Comparison of ENCODE assay signal across 8 cellular contexts in the genomic region with DNA sequence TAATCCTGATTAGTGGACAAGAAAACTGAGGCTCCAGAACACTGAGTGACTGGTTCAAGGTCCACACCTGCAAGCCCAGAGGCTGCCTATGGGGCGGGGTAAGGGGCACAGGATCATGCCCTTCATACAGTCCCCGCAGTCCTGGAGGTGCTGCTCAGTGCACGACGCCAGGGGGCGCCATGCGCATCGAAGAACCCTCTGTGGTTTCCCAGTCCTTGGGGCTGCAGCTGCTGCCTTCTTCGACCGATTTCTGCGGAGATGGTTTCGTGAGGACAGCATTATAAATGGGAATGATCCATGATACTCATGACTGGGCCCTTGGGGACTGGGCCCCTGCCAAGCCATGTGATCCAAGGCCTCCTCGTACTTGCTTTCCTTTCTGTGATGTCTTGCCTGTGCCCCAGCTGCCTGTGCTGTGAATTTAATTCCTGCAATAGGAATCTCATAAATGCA. TPM values are rescaled to one million over a fixed set of nuclear protein-coding genes. Genes with fewer than 3 reads are reported as not detected.
DNase-seq lines count a peak whose midpoint lies in the region; ATAC-seq and TF ChIP-seq lines count a peak whose summit lies in the region.

No MANE protein-coding gene starts in this region.

- in situ Hi-C loops in SK-MEL-5 (cut with HindIII; ENCODE audit: low pct_unique_long_range_greater_than_20kb, low sequenced_read_pairs) (no loop called here), astrocyte of the cerebellum (cut with HindIII; ENCODE audit: low sequenced_read_pairs) (no loop called here)

- TF ChIP-seq CTCF in MM.1S (IDR thresholded peaks at IDR 0.05; ENCODE audit: low read length) (peak; percentile 91), astrocyte of the cerebellum (IDR thresholded peaks at IDR 0.05; ENCODE audit: low read depth, low read length, missing control alignments) (peak; percentile 88), retinal pigment epithelial cell (conservative IDR thresholded peaks at IDR 0.05; ENCODE audit: low read depth, low read length) (peak; percentile 94)

- no peak overlapping the region for H3K4me3 ChIP-seq in MM.1S (ENCODE audit: low read length)
- no peak overlapping the region for H3K4me3 ChIP-seq in astrocyte of the cerebellum (ENCODE audit: low read depth, low read length)
- no peak overlapping the region for H3K4me3 ChIP-seq in retinal pigment epithelial cell (ENCODE audit: low read length)

- H3K4me1 ChIP-seq in MM.1S (ENCODE audit: low read length) = no peaks in the 10 kb centered on the region

- H2AFZ ChIP-seq in MM.1S (ENCODE audit: low read length) = no peak overlapping the region

- H3K27me3 ChIP-seq in MM.1S (replicated peaks; ENCODE audit: insufficient read depth, low read length) = peaks cover 72% of the 10 kb centered on the region

- H3K9me3 ChIP-seq in MM.1S (replicated peaks; ENCODE audit: insufficient read depth, low read length) = no peaks in the 10 kb centered on the region

- no peak overlapping the region for H3K4me2 ChIP-seq in MM.1S (ENCODE audit: low read depth, low read length)

- H4K20me1 ChIP-seq in MM.1S (ENCODE audit: insufficient read depth, low read length) = no peaks in the 10 kb centered on the region

- no peaks in the 10 kb centered on the region for H3K79me2 ChIP-seq in MM.1S (ENCODE audit: low read length)

- no peaks in the 10 kb centered on the region for H3K9me2 ChIP-seq in MM.1S (replicated peaks; ENCODE audit: insufficient read depth, low read length)

- no peaks in the 10 kb centered on the region for H3F3A ChIP-seq in MM.1S (ENCODE audit: insufficient read depth, low read length)

- no peak overlapping the region for H3K27ac ChIP-seq in MM.1S (ENCODE audit: low read length)

- DNase-seq in GM04503 (ENCODE audit: low read depth) (peak; percentile 70), MM.1S (peak; percentile 73), SK-MEL-5 (ENCODE audit: low read depth, low spot score) (peak; percentile 93), astrocyte of the cerebellum (ENCODE audit: low read depth) (peak; percentile 63), hippocampal formation (lab: John Stamatoyannopoulos, UW) (peak; percentile 68 to 72), retinal pigment epithelial cell (ENCODE audit: low read depth) (peak; percentile 35)

- ATAC-seq in GM18907 (IDR thresholded peaks at IDR 0.05; ENCODE audit: unreplicated experiment) (no peak), GM18498 (IDR thresholded peaks at IDR 0.05; ENCODE audit: unreplicated experiment) (no peak)

- no peak overlapping the region for H3K9ac ChIP-seq in MM.1S (ENCODE audit: low read length)

- H3K36me3 ChIP-seq in MM.1S (replicated peaks; ENCODE audit: insufficient read depth, low read length) = no peaks in the 10 kb centered on the region

RNA-seq across cellular contexts. Expression of gene ARHGEF10L, which starts 37.1 kb away (rescaled TPM):
- 4.2 and 4.4 TPM in 2 replicates for total RNA-seq in SK-MEL-5 (2014; rRNA removed; shearing (Covaris generic))
- polyA plus RNA-seq in SK-MEL-5 (2015; cell fraction: cytosol; rRNA removed) = 6.8 and 9.3 TPM in 2 replicates
- polyA plus RNA-seq in SK-MEL-5 (2015; cell fraction: nucleus; rRNA removed) = 15.1 and 28.3 TPM in 2 replicates

Comparison
In these comparisons a context has a peak if more than half of its experiments do, and no peak if none do; other contexts are left out.
1. DNase-seq: peak in every context shown above with its lines; median percentile 93 in SK-MEL-5; 73 in MM.1S; 70 in GM04503; 70 in hippocampal formation; 63 in astrocyte of the cerebellum; 35 in retinal pigment epithelial cell.